In the genomic region with DNA sequence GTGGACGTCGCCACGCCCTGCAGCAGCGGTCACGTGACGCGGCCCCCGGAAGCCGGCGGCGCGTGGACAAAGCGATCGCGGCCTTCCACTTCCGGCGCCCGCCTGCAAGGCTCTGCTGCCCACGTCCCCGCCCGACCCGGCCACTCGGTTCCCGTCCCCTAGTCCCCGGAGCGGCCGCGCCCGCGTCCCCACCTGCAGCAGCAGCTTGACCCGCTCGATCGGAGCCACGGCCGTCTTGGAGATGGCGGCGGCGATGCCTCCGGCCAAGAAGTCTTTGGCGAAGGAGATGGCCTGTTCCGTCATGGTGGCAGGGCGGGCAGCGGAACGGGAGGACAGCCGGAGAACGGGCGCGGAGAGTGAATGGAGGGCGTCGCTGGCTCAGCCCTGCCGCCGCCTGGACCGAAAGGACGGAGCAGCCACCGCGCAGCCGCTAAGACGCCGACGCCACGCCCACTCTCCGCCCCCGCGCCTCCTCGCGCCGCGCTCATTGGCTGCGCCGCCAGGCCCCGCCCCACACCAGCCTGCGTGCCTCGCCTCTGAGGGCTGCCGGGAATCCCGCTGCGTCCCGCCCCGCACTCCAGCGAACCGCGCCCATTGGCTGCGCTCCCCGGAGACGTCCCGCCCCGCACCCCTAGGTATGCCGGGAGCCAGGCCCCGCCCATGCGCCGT, we compare ENCODE assay signal across 8 cellular contexts. TPM values are rescaled to one million over a fixed set of nuclear protein-coding genes. Genes with fewer than 3 reads are reported as not detected.
DNase-seq lines count a peak whose midpoint lies in the region; ATAC-seq and TF ChIP-seq lines count a peak whose summit lies in the region.

Gene SLC25A6 (minus strand): TSS at position 407 of the 669 bp plus-strand sequence. CDS start 104 bp downstream, at position 303.

- peak; percentile 79 for DNase-seq in AG09309 (ENCODE audit: low read depth)
- DNase-seq in activated CD4-positive, alpha-beta T cell treated with anti-CD3 and anti-CD28 coated beads, Interleukin-2, amount 50 U/mL, for 1 hour = peak; percentile 99
- DNase-seq in effector memory CD4-positive, alpha-beta T cell = peak; percentile 98 to 99 (median 99)
- peak; percentile 100 for DNase-seq in mesenteric fat pad (ENCODE audit: low spot score)
- peak; percentile 99 to 100 for DNase-seq in stimulated activated CD8-positive, alpha-beta memory T cell treated with anti-CD3 and anti-CD28 coated beads, Interleukin-15, amount 100 ng/mL, for 48 hours (ENCODE audit: low read depth in 2 of 2)
- no peak for DNase-seq in NCI-H2107 (lab: John Stamatoyannopoulos, UW)

- peak; percentile 93 for ATAC-seq in GM19351 (IDR thresholded peaks at IDR 0.05; ENCODE audit: unreplicated experiment)
- peak; percentile 88 for ATAC-seq in HG03558 (IDR thresholded peaks at IDR 0.05; ENCODE audit: extremely low read depth, unreplicated experiment)

- H3K36me3 ChIP-seq in effector memory CD4-positive, alpha-beta T cell (ENCODE audit: control insufficient read depth, insufficient read depth, low read length) = peaks cover 34% of the 10 kb centered on the region

- peaks cover 24% of the 10 kb centered on the region for H3K4me1 ChIP-seq in effector memory CD4-positive, alpha-beta T cell (ENCODE audit: control insufficient read depth, insufficient read depth, low read length, poor library complexity, severe bottlenecking)

- peak within 1 kb of the TSS; percentile 94 for H3K4me3 ChIP-seq in AG09309 (ENCODE audit: control insufficient read depth, low read depth, low read length)
- peak within 1 kb of the TSS; percentile 99 for H3K4me3 ChIP-seq in effector memory CD4-positive, alpha-beta T cell (ENCODE audit: insufficient read depth, low read depth, low read length, poor library complexity, severe bottlenecking)

- H3K9me3 ChIP-seq in effector memory CD4-positive, alpha-beta T cell (ENCODE audit: control insufficient read depth, low read length) = no peaks in the 10 kb centered on the region

- H3K27me3 ChIP-seq in effector memory CD4-positive, alpha-beta T cell (replicated peaks; ENCODE audit: control insufficient read depth, insufficient read depth, low read length, poor library complexity, severe bottlenecking) = no peaks in the 10 kb centered on the region

- H3K27ac ChIP-seq in effector memory CD4-positive, alpha-beta T cell (ENCODE audit: insufficient read depth, low read length, poor library complexity, severe bottlenecking) = peak within 1 kb of the TSS; percentile 96

- TF ChIP-seq CTCF in AG09309 (IDR thresholded peaks at IDR 0.05; ENCODE audit: control insufficient read depth, insufficient read depth, low read depth, low read length, missing control alignments) = no peak

RNA-seq across cellular contexts. Expression of gene SLC25A6, which starts in this region (rescaled TPM):
- 331 TPM for total RNA-seq in mesenteric fat pad
